In the genomic region with DNA sequence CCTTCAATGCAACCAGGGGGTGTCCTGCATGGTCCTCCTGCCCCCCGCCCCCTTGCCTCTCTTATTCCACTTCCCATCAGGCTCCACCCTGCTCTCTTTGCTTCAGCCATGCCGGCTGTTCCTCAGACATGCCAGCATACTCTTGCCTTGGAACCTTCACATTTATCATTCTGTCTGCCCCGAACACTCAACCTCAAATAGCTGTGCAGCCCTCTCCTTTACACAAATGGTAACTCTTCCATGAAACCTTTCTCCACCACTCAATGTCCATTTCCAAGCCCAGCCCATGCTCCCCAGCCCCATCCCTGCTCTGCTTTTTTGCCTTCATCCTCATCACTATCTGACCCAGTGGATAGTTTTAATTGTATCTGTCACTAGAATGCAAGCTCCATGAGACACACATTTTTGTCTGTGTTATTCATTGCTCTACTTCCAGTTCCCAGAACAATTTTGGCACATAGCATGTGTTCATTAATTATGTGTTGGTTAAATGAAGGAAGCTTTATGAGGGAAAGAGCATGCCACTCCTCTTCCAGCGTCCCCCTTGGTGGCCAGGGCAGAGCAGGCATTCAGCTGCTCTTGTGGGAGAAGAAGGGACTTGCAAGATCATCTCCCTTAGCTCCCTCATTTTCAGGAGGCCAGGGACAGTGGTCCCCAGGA, we compare ENCODE assay signal across 13 cellular contexts. TPM values are rescaled to one million over a fixed set of nuclear protein-coding genes. Genes with fewer than 3 reads are reported as not detected.
DNase-seq lines count a peak whose midpoint lies in the region; ATAC-seq, FAIRE-seq and TF ChIP-seq lines count a peak whose summit lies in the region.
"Had no signal": no experiment of that assay in that cellular context is flagged by ENCODE, and none has a peak within 500 bp of the region (broad histone marks: within the 10 kb centered on the region; RNA-seq: fewer than 3 reads in every experiment).

No MANE protein-coding gene starts in this region.

- FAIRE-seq in HepG2 (lab: Jason Lieb, UNC): no peak
- FAIRE-seq: TTC549 had no signal

- no peak for TF ChIP-seq RAD21 in HepG2 (CRISPR knock-in tag; IDR thresholded peaks at IDR 0.05)

- H3K79me2 ChIP-seq in HepG2 (ENCODE audit: insufficient read depth, low read length): no peaks in the 10 kb centered on the region

- H3K9ac ChIP-seq in HepG2 (ENCODE audit: insufficient read depth, low read depth, low read length): no peak overlapping the region

- H3K36me3 ChIP-seq in HepG2 (replicated peaks in 1 of 2; ENCODE audit: control insufficient read depth in 1 of 2, insufficient read depth in 2 of 2, low read length in 2 of 2): no peaks in the 10 kb centered on the region
- H3K36me3 ChIP-seq: right lobe of liver had no signal

- intact Hi-C loops in HepG2 (cut with micrococcal nuclease; ENCODE audit: unreplicated experiment): no loop called here

- peak; percentile 14 for ATAC-seq in stimulated activated memory B cell treated with anti-CD40 and anti-IgM and Interleukin-4, amounts not matched to agents 10 μg/mL and 1 μg/mL and 100 μg/mL, for 72 hours
- ATAC-seq in HepG2 (no peak), HG02981 (IDR thresholded peaks at IDR 0.05; ENCODE audit: unreplicated experiment) (no peak)
- ATAC-seq: effector memory CD8-positive, alpha-beta T cell had no signal

- no peak for TF ChIP-seq CTCF in foreskin fibroblast (IDR thresholded peaks at IDR 0.05; ENCODE audit: low read depth, low read length)
- no peak for TF ChIP-seq CTCF in HepG2 (CRISPR knock-in tag; IDR thresholded peaks at IDR 0.05)

- no peak overlapping the region for H3K4me2 ChIP-seq in HepG2 (ENCODE audit: low read depth, low read length)

- H4K20me1 ChIP-seq in HepG2 (ENCODE audit: insufficient read depth, low read length): no peaks in the 10 kb centered on the region

- H2AFZ ChIP-seq in HepG2 (ENCODE audit: low read length): no peak overlapping the region

- peaks cover 15% of the 10 kb centered on the region for H3K4me1 ChIP-seq in HepG2 (ENCODE audit: insufficient read depth, low read length)

- H3K36me3 Mint-ChIP-seq in stimulated activated memory B cell treated with anti-CD40 and anti-IgM and Interleukin-4, amounts not matched to agents 10 μg/mL and 1 μg/mL and 100 μg/mL, for 72 hours: no peaks in the 10 kb centered on the region

- POLR2A ChIA-PET in HepG2 (lab: Yijun Ruan, JAX): interaction anchor here (1.0 kb wide), 1 partner anchor 113 kb away, joined by 3 read pairs; no protein-coding TSS in a partner anchor

- CTCF ChIA-PET in HepG2 (lab: Yijun Ruan, JAX; ENCODE audit: low intra/inter-chr PET ratio, low total read pairs): interaction anchor here (1.3 kb wide), 1 partner anchor 125 kb away, joined by 3 read pairs; no protein-coding TSS in a partner anchor

- peaks cover 6% of the 10 kb centered on the region for H3K4me1 Mint-ChIP-seq in stimulated activated memory B cell treated with anti-CD40 and anti-IgM and Interleukin-4, amounts not matched to agents 10 μg/mL and 1 μg/mL and 100 μg/mL, for 72 hours

- in situ Hi-C loops in HepG2 (cut with HindIII; ENCODE audit: extremely low pct_ligation_motif_present, low pct_unique_long_range_greater_than_20kb): loop anchor here (5.0 kb wide), 1 partner anchor 122 kb away; no protein-coding TSS in a partner anchor

- no peak overlapping the region for H3K27ac ChIP-seq in HepG2 (ENCODE audit: extremely low read length, insufficient read depth, low read length)

- H3K4me3 Mint-ChIP-seq in stimulated activated memory B cell treated with anti-CD40 and anti-IgM and Interleukin-4, amounts not matched to agents 10 μg/mL and 1 μg/mL and 100 μg/mL, for 72 hours: no peak overlapping the region
- H3K4me3 Mint-ChIP-seq: effector memory CD8-positive, alpha-beta T cell had no signal

- H3K27me3 ChIP-seq in HepG2 (ENCODE audit: control insufficient read depth in 1 of 2, insufficient read depth in 2 of 2, low read length in 2 of 2): peaks cover 3 to 64% of the 10 kb centered on the region in 2 experiments; a peak in 3 of 5 replicates
- H3K27me3 ChIP-seq: right lobe of liver had no signal

- TF ChIP-seq POLR2A in HepG2 (IDR thresholded peaks at IDR 0.05; ENCODE audit: insufficient read depth in 1 of 2, low read depth in 2 of 2, low read length in 2 of 2): no peak

- H3K4me3 ChIP-seq in foreskin fibroblast (ENCODE audit: low read depth in 1 of 2, low read length in 2 of 2) (peak overlapping the region; percentile 8 to 38), HepG2 (replicated peaks in 1 of 3; ENCODE audit: insufficient read depth in 1 of 3, low read depth in 2 of 3, low read length in 3 of 3) (no peak overlapping the region)
- H3K4me3 ChIP-seq: mucosa of descending colon had no signal

- peaks cover 4% of the 10 kb centered on the region for H3K9me3 Mint-ChIP-seq in stimulated activated memory B cell treated with anti-CD40 and anti-IgM and Interleukin-4, amounts not matched to agents 10 μg/mL and 1 μg/mL and 100 μg/mL, for 72 hours
- H3K9me3 Mint-ChIP-seq: effector memory CD8-positive, alpha-beta T cell had no signal

- BruUV-seq in HepG2 (replicated peaks; lab: Mats Ljungman, UMichigan): no TSS peak

- 12% methylated on average over 4 of the region's 4 CpGs for WGBS in HepG2 (ENCODE audit: low lambda C conversion rate)

- TF ChIP-seq EP300 in HepG2 (IDR thresholded peaks at IDR 0.05; ENCODE audit: low read depth in 2 of 2, low read length in 2 of 2) (no peak), HepG2 (CRISPR knock-in tag; IDR thresholded peaks at IDR 0.05; ENCODE audit: borderline replicate concordance) (no peak)

- DNase-seq in AG20443 (ENCODE audit: low spot score): peak; percentile 59
- DNase-seq in amniotic epithelial cell (ENCODE audit: low read depth): peak; percentile 76
- DNase-seq in foreskin fibroblast: peak; percentile 56 to 69
- DNase-seq in dedifferentiated amniotic fluid mesenchymal stem cell (ENCODE audit: extremely low spot score): no peak
- DNase-seq in HepG2 (ENCODE audit: low spot score): no peak
- DNase-seq in NCI-H774 (lab: John Stamatoyannopoulos, UW): no peak
- DNase-seq: effector memory CD8-positive, alpha-beta T cell; NCI-H510A had no signal

- peaks cover 18% of the 10 kb centered on the region for H3K27me3 Mint-ChIP-seq in stimulated activated memory B cell treated with anti-CD40 and anti-IgM and Interleukin-4, amounts not matched to agents 10 μg/mL and 1 μg/mL and 100 μg/mL, for 72 hours

- H3K9me3 ChIP-seq in HepG2 (ENCODE audit: low read length): no peaks in the 10 kb centered on the region
- H3K9me3 ChIP-seq: mucosa of descending colon, right lobe of liver had no signal

- H3K27ac Mint-ChIP-seq in stimulated activated memory B cell treated with anti-CD40 and anti-IgM and Interleukin-4, amounts not matched to agents 10 μg/mL and 1 μg/mL and 100 μg/mL, for 72 hours: no peak overlapping the region
- H3K27ac Mint-ChIP-seq: effector memory CD8-positive, alpha-beta T cell had no signal

TF ChIP-seq in HepG2, 621 proteins besides CTCF, POLR2A, EP300 and RAD21 (continues in another document):
- TF ChIP-seq, protein P1, sequence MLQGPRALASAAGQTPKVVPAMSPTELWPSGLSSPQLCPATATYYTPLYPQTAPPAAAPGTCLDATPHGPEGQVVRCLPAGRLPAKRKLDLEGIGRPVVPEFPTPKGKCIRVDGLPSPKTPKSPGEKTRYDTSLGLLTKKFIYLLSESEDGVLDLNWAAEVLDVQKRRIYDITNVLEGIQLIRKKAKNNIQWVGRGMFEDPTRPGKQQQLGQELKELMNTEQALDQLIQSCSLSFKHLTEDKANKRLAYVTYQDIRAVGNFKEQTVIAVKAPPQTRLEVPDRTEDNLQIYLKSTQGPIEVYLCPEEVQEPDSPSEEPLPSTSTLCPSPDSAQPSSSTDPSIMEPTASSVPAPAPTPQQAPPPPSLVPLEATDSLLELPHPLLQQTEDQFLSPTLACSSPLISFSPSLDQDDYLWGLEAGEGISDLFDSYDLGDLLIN (CRISPR knock-in tag; IDR thresholded peaks at IDR 0.05; ENCODE audit: borderline replicate concordance): no peak
- TF ChIP-seq ZNF224 (CRISPR knock-in tag; IDR thresholded peaks at IDR 0.05) (no peak), SRSF1 (optimal IDR thresholded peaks at IDR 0.05; ENCODE audit: low read depth, low read length) (no peak), GZF1 (CRISPR knock-in tag; IDR thresholded peaks at IDR 0.05) (no peak), KAT7 (CRISPR knock-in tag; IDR thresholded peaks at IDR 0.05; ENCODE audit: borderline replicate concordance) (no peak), HCFC1 (IDR thresholded peaks at IDR 0.05; ENCODE audit: low read depth, low read length) (no peak), ATF7-NPFF (CRISPR knock-in tag; IDR thresholded peaks at IDR 0.05; ENCODE audit: low read depth) (no peak), GFI1 (CRISPR knock-in tag; IDR thresholded peaks at IDR 0.05; ENCODE audit: borderline replicate concordance) (no peak), MIER2 (CRISPR knock-in tag; IDR thresholded peaks at IDR 0.05) (no peak), NCOA5 (CRISPR knock-in tag; IDR thresholded peaks at IDR 0.05) (no peak)

RNA-seq across cellular contexts. Expression of a gene that starts 0.7 kb away (rescaled TPM):
- total RNA-seq in HepG2 (2016; rRNA removed; fragmentation: Illumina TruSeq; extraction: Trizol): 0.02 TPM in 1 of 2 replicates, not detected in the other
- not detected in 2 replicates for total RNA-seq in HepG2 (2016; cell fraction: cytosol; rRNA removed; fragmentation: Illumina TruSeq; extraction: Trizol; ENCODE audit: low read depth)
- total RNA-seq in HepG2 (2016; cell fraction: insoluble cytoplasmic fraction; rRNA removed; fragmentation: Illumina TruSeq; extraction: Trizol): 0.07 TPM in 1 of 2 replicates, not detected in the other
- 0.17 TPM in 1 of 2 replicates, not detected in the other for total RNA-seq in HepG2 (2016; cell fraction: membrane; rRNA removed; fragmentation: Illumina TruSeq; extraction: Trizol)
- not detected in 2 replicates for total RNA-seq in HepG2 (2016; cell fraction: nucleus; rRNA removed; fragmentation: Illumina TruSeq; extraction: Trizol)
- 0.04 and 0.05 TPM in 2 replicates for polyA plus RNA-seq in HepG2 (2011; rRNA removed)
- 0.05 and 0.13 TPM in 2 replicates for polyA plus RNA-seq in HepG2 (2011; cell fraction: cytosol; rRNA removed)
- polyA plus RNA-seq in HepG2 (2011; cell fraction: nucleus; rRNA removed): 0.05 and 0.16 TPM in 2 replicates
- 0.17 and 0.23 TPM in 2 replicates for polyA plus RNA-seq in HepG2 (2012)
- polyA plus RNA-seq in HepG2 (2016; cell fraction: cytosol; fragmentation: Illumina TruSeq; extraction: Trizol; ENCODE audit: low read depth): not detected in 2 replicates
- 0.09 TPM in 1 of 2 replicates, not detected in the other for polyA plus RNA-seq in HepG2 (2016; cell fraction: insoluble cytoplasmic fraction; fragmentation: Illumina TruSeq; extraction: Trizol; ENCODE audit: low read depth)
- not detected in 2 replicates for polyA plus RNA-seq in HepG2 (2016; cell fraction: membrane; fragmentation: Illumina TruSeq; extraction: Trizol; ENCODE audit: low read depth)
- not detected in 2 replicates for polyA plus RNA-seq in HepG2 (2016; cell fraction: nucleus; fragmentation: Illumina TruSeq; extraction: Trizol; ENCODE audit: insufficient read depth, low read depth)
- 0.05 and 0.16 TPM in 2 replicates for polyA minus RNA-seq in HepG2 (2011; rRNA and poly(A)+ RNA removed; ENCODE audit: low replicate concordance)
- not detected in 2 replicates for polyA minus RNA-seq in HepG2 (2011; cell fraction: cytosol; rRNA and poly(A)+ RNA removed)
- polyA minus RNA-seq in HepG2 (2011; cell fraction: nucleus; rRNA and poly(A)+ RNA removed): 0.26 and 0.62 TPM in 2 replicates

Comparison
In these comparisons a context has a peak if more than half of its experiments do, and no peak if none do; other contexts are left out.
1. DNase-seq: peak in AG20443 (single experiment), amniotic epithelial cell (single experiment) and foreskin fibroblast (2 of 2); none in dedifferentiated amniotic fluid mesenchymal stem cell (single experiment), HepG2 (single experiment) and NCI-H774 (single experiment).
2. H3K4me3 ChIP-seq: peak in foreskin fibroblast (2 of 2); none in HepG2 (0 of 3).